ENCODE assay signal across 8 cellular contexts in genomic region chr7:130365511-130366441, GRCh38. TPM values are rescaled to one million over a fixed set of nuclear protein-coding genes. Genes with fewer than 3 reads are reported as not detected.
A peak's percentile ranks its signal among the peaks of the same experiment; 100 is the strongest.
DNase-seq lines count a peak whose midpoint lies in the region; ATAC-seq and TF ChIP-seq lines count a peak whose summit lies in the region.

No MANE protein-coding gene starts in this region.

- H3K27ac ChIP-seq in psoas muscle, result peak overlapping the region; percentile 83

- no peaks in the 10 kb centered on the region for H3K27me3 ChIP-seq in psoas muscle (ENCODE audit: insufficient read depth in 3 of 3, low read length in 2 of 3)

- peaks cover 50% of the 10 kb centered on the region for H3K4me1 ChIP-seq in psoas muscle

- intact Hi-C loops in psoas muscle (cut with DNase I), result no loop called here

- ATAC-seq in HG02678 (IDR thresholded peaks at IDR 0.05; ENCODE audit: unreplicated experiment) (peak; percentile 81), psoas muscle (peak; percentile 70 to 80 (median 76)), GM21723 (IDR thresholded peaks at IDR 0.05; ENCODE audit: unreplicated experiment) (no peak)

- TF ChIP-seq CTCF in cardiac fibroblast (IDR thresholded peaks at IDR 0.05; ENCODE audit: low read depth, low read length), result no peak
- no peak for TF ChIP-seq CTCF in psoas muscle (IDR thresholded peaks at IDR 0.05)

- 29 to 40% (median 30%) methylated on average over 14 to 15 of the region's 15 CpGs for WGBS in psoas muscle, 3 donors

- H3K9me3 ChIP-seq in psoas muscle, result no peaks in the 10 kb centered on the region

- no peak overlapping the region for H3K4me3 ChIP-seq in cardiac fibroblast (replicated peaks in 1 of 2; ENCODE audit: low read depth in 2 of 2, low read length in 2 of 2)
- H3K4me3 ChIP-seq in psoas muscle, result peak overlapping the region; percentile 38

- DNase-seq in GM04503 (ENCODE audit: low read depth) (peak; percentile 73), NCI-H2227 (lab: John Stamatoyannopoulos, UW; ENCODE audit: unreplicated experiment) (peak; percentile 95), cardiac fibroblast (ENCODE audit: low read depth in 2 of 2) (peak; percentile 57 to 77), psoas muscle (peak; percentile 81 to 87), COLO829 (ENCODE audit: low spot score) (no peak), epidermal melanocyte (ENCODE audit: insufficient read length, low spot score) (no peak)

- no peaks in the 10 kb centered on the region for H3K36me3 ChIP-seq in psoas muscle (ENCODE audit: insufficient read depth in 1 of 2, low read depth in 1 of 2)

RNA-seq across cellular contexts. Expression of gene CPA1, which starts 14.5 kb away (rescaled TPM):
- total RNA-seq in psoas muscle, result 1 to 10 TPM in 3 of 4 donors, under 1 TPM in 1; 0.52 to 4.6 (median 1.3) TPM
- polyA plus RNA-seq in psoas muscle, result 1 to 10 TPM in 1 of 3 donors, under 1 TPM in 2; 0.18 to 1.0 (median 0.56) TPM

RNA-seq across cellular contexts. Expression of gene CPA5, which starts 21.2 kb away (rescaled TPM):
- total RNA-seq in psoas muscle, result 1 to 10 TPM in 2 of 4 donors, under 1 TPM in 1, not detected in 1; 0.73 to 5.2 (median 1.7) TPM
- polyA plus RNA-seq in psoas muscle, result 1 to 10 TPM in 1 of 3 donors, under 1 TPM in 2; 0.42 to 1.3 (median 0.48) TPM

Comparison
In these comparisons a context has a peak if more than half of its experiments do, and no peak if none do; other contexts are left out.
1. DNase-seq: peak in GM04503 (single experiment), NCI-H2227 (single experiment), cardiac fibroblast (2 of 2) and psoas muscle (2 of 2); none in COLO829 (single experiment) and epidermal melanocyte (single experiment).